Comparison of ENCODE assay signal across 1 cellular context in the genomic region with DNA sequence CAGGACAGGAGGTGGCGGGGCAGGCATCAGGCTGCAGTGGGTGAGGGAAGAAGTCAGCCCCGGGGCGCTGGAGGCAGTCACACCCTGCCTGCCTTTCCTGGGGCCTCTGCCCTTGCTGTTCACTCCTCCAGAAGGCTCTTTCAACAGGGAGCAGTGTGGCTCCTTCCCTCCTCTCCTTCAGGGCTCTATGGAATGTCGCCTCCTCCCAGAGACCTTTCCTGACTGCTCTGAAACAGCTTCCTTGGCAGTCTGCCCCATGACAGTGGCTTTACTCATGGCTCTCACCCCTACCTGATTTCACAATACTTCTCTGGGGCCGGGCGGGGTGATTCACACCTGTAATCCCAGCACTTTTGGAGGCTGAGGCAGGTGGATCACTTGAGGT.
TF ChIP-seq lines count a peak whose summit lies in the region.

No MANE protein-coding gene starts in this region.

TF ChIP-seq in HEK293, 187 proteins besides CTCF, POLR2A, EP300 and RAD21 (continued from another document):
- TF ChIP-seq ZNF629 (tag by site-specific recombination; IDR thresholded peaks at IDR 0.05) (peak; percentile 38; the same call in 1 of the 2 replicates), PRDM2 (tag by site-specific recombination; IDR thresholded peaks at IDR 0.05; ENCODE audit: borderline replicate concordance) (no peak), ZNF433 (tag by site-specific recombination; IDR thresholded peaks at IDR 0.05; ENCODE audit: low read depth) (no peak), ZFHX2 (tag by site-specific recombination; conservative IDR thresholded peaks at IDR 0.05) (peak; percentile 5; the same call in 1 of the 2 replicates)
- TF ChIP-seq, protein P1, sequence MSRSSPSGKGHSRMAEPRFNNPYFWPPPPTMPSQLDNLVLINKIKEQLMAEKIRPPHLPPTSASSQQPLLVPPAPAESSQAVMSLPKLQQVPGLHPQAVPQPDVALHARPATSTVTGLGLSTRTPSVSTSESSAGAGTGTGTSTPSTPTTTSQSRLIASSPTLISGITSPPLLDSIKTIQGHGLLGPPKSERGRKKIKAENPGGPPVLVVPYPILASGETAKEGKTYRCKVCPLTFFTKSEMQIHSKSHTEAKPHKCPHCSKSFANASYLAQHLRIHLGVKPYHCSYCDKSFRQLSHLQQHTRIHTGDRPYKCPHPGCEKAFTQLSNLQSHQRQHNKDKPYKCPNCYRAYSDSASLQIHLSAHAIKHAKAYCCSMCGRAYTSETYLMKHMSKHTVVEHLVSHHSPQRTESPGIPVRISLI (tag by site-specific recombination; IDR thresholded peaks at IDR 0.05) = no peak
